ENCODE assay signal across 10 cellular contexts in the genomic region with DNA sequence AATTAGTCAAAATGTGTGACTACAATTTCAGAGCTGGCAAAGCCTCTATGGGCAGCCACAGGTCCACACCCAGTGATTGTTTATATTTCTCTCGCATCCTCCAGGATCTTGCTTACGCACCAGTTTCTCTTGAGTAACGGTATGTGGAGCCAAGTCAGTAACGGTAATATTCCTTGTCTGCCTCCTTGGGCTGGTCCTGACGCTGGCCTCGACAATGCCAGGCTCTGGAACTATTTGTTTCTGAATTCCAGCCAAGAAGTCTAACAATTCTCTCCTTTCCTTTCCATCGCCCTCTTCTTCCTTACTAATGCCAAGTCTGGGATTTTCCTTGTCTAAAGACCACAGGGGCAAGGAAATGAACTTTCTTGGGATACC. TPM values are rescaled to one million over a fixed set of nuclear protein-coding genes. Genes with fewer than 3 reads are reported as not detected.
A peak's percentile ranks its signal among the peaks of the same experiment; 100 is the strongest.
DNase-seq lines count a peak whose midpoint lies in the region; ATAC-seq, FAIRE-seq and TF ChIP-seq lines count a peak whose summit lies in the region.
"Had no signal": no experiment of that assay in that cellular context is flagged by ENCODE, and none has a peak within 500 bp of the region (broad histone marks: within the 10 kb centered on the region; RNA-seq: fewer than 3 reads in every experiment).

No MANE protein-coding gene starts in this region.

- H3K27ac ChIP-seq in A549 (peak overlapping the region; percentile 88 to 89), coronary artery (no peak overlapping the region)
- no peak overlapping the region for H3K27ac ChIP-seq in CD4-positive, alpha-beta T cell (ENCODE audit: low read depth, low read length)

- H3K27me3 ChIP-seq in CD4-positive, alpha-beta T cell (ENCODE audit: control insufficient read depth, insufficient read depth, low read length): no peaks in the 10 kb centered on the region

- peak; percentile 94 to 97 for ATAC-seq in A549
- ATAC-seq in CD4-positive, alpha-beta T cell (ENCODE audit: poor library complexity): no peak
- ATAC-seq: activated T-cell treated with anti-CD3 and anti-CD28 coated beads, Interleukin-2, amount 50 U/mL, for 4 hours had no signal

- WGBS in A549 (ENCODE audit: missing lambda C conversion rate): 2% methylated on average over 7 of the region's 7 CpGs

- POLR2A ChIA-PET in A549 (lab: Yijun Ruan, JAX): no interaction called here
- POLR2A ChIA-PET in CD4-positive, alpha-beta T cell (lab: Charles Lee): no interaction called here

- DNase-seq in A549 (ENCODE audit: low read depth in 1 of 2, low spot score in 1 of 2) (peak; percentile 72 to 97), GOT3 (lab: John Stamatoyannopoulos, UW) (peak; percentile 9), amniotic epithelial cell (ENCODE audit: low read depth) (peak; percentile 71), kidney glomerular epithelial cell (lab: John Stamatoyannopoulos, UW) (peak; percentile 76), activated T-cell treated with anti-CD3 and anti-CD28 coated beads for 4 hours (no peak), NCI-H2196 (lab: John Stamatoyannopoulos, UW; ENCODE audit: unreplicated experiment) (no peak), coronary artery (ENCODE audit: low spot score) (no peak)
- no peak for DNase-seq in CD4-positive, alpha-beta T cell
- DNase-seq: activated T-cell treated with anti-CD3 and anti-CD28 coated beads, Interleukin-2, amount 50 U/mL, for 4 hours; effector memory CD4-positive, alpha-beta T cell had no signal

- no peaks in the 10 kb centered on the region for H3K27me3 Mint-ChIP-seq in CD4-positive, alpha-beta T cell

- no peak overlapping the region for H3K4me3 ChIP-seq in A549
- H3K4me3 ChIP-seq in coronary artery: no peak overlapping the region

- H3K4me2 ChIP-seq in A549: peak overlapping the region; percentile 68

- TF ChIP-seq CTCF in A549 (IDR thresholded peaks at IDR 0.05) (no peak), coronary artery (IDR thresholded peaks at IDR 0.05) (no peak)
- TF ChIP-seq CTCF in CD4-positive, alpha-beta T cell (IDR thresholded peaks at IDR 0.05): no peak

- TF ChIP-seq POLR2A in A549 (IDR thresholded peaks at IDR 0.05; ENCODE audit: low read length): no peak

- H3K9me3 Mint-ChIP-seq in CD4-positive, alpha-beta T cell: no peaks in the 10 kb centered on the region
- H3K9me3 Mint-ChIP-seq: activated T-cell treated with anti-CD3 and anti-CD28 coated beads, Interleukin-2, amount 50 U/mL, for 4 hours had no signal

- FAIRE-seq in A549 (lab: Jason Lieb, UNC): peak; percentile 95

- H3K4me1 Mint-ChIP-seq in CD4-positive, alpha-beta T cell (ENCODE audit: low read depth): peaks cover 47% of the 10 kb centered on the region

- CTCF ChIA-PET in A549 (lab: Yijun Ruan, JAX): interaction anchor here (0.7 to 2.9 kb wide), 3 partner anchors 10 to 74 kb away, joined by 3 to 9 read pairs (median 4); no protein-coding TSS in a partner anchor
- CTCF ChIA-PET in CD4-positive, alpha-beta T cell (lab: Charles Lee): no interaction called here

- H3K4me1 ChIP-seq in A549: peaks cover 73% of the 10 kb centered on the region

- no peak overlapping the region for H3K27ac Mint-ChIP-seq in CD4-positive, alpha-beta T cell

- intact Hi-C loops in CD4-positive, alpha-beta T cell (cut with DNase I, micrococcal nuclease): loop anchor here in 1 of 2 experiments (5.0 kb wide), 1 partner anchor 249 kb away; no protein-coding TSS in a partner anchor

- no peaks in the 10 kb centered on the region for H3K36me3 Mint-ChIP-seq in CD4-positive, alpha-beta T cell (ENCODE audit: low read depth)

- H3K9me3 ChIP-seq in A549: no peaks in the 10 kb centered on the region
- H3K9me3 ChIP-seq in CD4-positive, alpha-beta T cell (ENCODE audit: control insufficient read depth, low read length): no peaks in the 10 kb centered on the region

- peak; percentile 35 to 38; a peak in 3 of 5 replicates for TF ChIP-seq RAD21 in A549 (conservative IDR thresholded peaks at IDR 0.05 in 1 of 2, IDR thresholded peaks at IDR 0.05 in 1 of 2)

- H3K4me3 Mint-ChIP-seq in CD4-positive, alpha-beta T cell: no peak overlapping the region
- H3K4me3 Mint-ChIP-seq: activated T-cell treated with anti-CD3 and anti-CD28 coated beads, Interleukin-2, amount 50 U/mL, for 4 hours had no signal

- peak; percentile 71 to 94; a peak in 4 of 5 replicates for TF ChIP-seq EP300 in A549 (IDR thresholded peaks at IDR 0.05)

TF ChIP-seq in A549, 52 proteins besides CTCF, POLR2A, EP300 and RAD21:
- TF ChIP-seq, protein P1, sequence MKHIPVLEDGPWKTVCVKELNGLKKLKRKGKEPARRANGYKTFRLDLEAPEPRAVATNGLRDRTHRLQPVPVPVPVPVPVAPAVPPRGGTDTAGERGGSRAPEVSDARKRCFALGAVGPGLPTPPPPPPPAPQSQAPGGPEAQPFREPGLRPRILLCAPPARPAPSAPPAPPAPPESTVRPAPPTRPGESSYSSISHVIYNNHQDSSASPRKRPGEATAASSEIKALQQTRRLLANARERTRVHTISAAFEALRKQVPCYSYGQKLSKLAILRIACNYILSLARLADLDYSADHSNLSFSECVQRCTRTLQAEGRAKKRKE (CRISPR knock-in tag; IDR thresholded peaks at IDR 0.05; ENCODE audit: low read depth): no peak
- TF ChIP-seq, protein P2, sequence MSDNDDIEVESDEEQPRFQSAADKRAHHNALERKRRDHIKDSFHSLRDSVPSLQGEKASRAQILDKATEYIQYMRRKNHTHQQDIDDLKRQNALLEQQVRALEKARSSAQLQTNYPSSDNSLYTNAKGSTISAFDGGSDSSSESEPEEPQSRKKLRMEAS (IDR thresholded peaks at IDR 0.05): peak; percentile 75
- TF ChIP-seq NPAS2 (CRISPR knock-in tag; IDR thresholded peaks at IDR 0.05; ENCODE audit: borderline replicate concordance) (no peak), JUNB (IDR thresholded peaks at IDR 0.05) (peak; percentile 31; the same call in 1 of the 2 replicates), CEBPB (IDR thresholded peaks at IDR 0.05) (peak in 1 of 2 experiments; percentile 89; a peak in 2 of 4 replicates), ZSCAN20 (CRISPR knock-in tag; IDR thresholded peaks at IDR 0.05) (no peak), NR3C1 (IDR thresholded peaks at IDR 0.05) (no peak), CHD2 (IDR thresholded peaks at IDR 0.05; ENCODE audit: low read length, partially characterized antibody) (no peak), HOXB13 (CRISPR knock-in tag; IDR thresholded peaks at IDR 0.05; ENCODE audit: low read depth) (peak; percentile 18; the same call in 1 of the 2 replicates), HDAC2 (IDR thresholded peaks at IDR 0.05) (no peak), HEYL (CRISPR knock-in tag; IDR thresholded peaks at IDR 0.05) (no peak), MYC (IDR thresholded peaks at IDR 0.05; ENCODE audit: borderline replicate concordance, low read length) (no peak), CBX2 (IDR thresholded peaks at IDR 0.05; ENCODE audit: borderline replicate concordance, low read depth) (no peak), SMC3 (IDR thresholded peaks at IDR 0.05) (peak; percentile 12; the same call in 1 of the 3 replicates), GATA3 (IDR thresholded peaks at IDR 0.05; ENCODE audit: borderline replicate concordance) (peak; percentile 93; the same call in 1 of the 2 replicates), MAFK (IDR thresholded peaks at IDR 0.05; ENCODE audit: partially characterized antibody) (peak; percentile 91), JUN (IDR thresholded peaks at IDR 0.05) (peak; percentile 43 to 78; a peak in 3 of 5 replicates), PHF8 (IDR thresholded peaks at IDR 0.05; ENCODE audit: borderline replicate concordance, low read depth) (no peak), CBX8 (IDR thresholded peaks at IDR 0.05) (no peak), FOXS1 (CRISPR knock-in tag; IDR thresholded peaks at IDR 0.05) (no peak), EHF (CRISPR knock-in tag; IDR thresholded peaks at IDR 0.05) (no peak), FOSL2 (IDR thresholded peaks at IDR 0.05) (no peak), FOSL2 (CRISPR knock-in tag; IDR thresholded peaks at IDR 0.05) (peak; percentile 75)
- TF ChIP-seq, protein P3, sequence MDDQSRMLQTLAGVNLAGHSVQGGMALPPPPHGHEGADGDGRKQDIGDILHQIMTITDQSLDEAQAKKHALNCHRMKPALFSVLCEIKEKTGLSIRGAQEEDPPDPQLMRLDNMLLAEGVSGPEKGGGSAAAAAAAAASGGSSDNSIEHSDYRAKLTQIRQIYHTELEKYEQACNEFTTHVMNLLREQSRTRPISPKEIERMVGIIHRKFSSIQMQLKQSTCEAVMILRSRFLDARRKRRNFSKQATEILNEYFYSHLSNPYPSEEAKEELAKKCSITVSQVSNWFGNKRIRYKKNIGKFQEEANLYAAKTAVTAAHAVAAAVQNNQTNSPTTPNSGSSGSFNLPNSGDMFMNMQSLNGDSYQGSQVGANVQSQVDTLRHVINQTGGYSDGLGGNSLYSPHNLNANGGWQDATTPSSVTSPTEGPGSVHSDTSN (IDR thresholded peaks at IDR 0.05): peak; percentile 77; the same call in 1 of the 2 replicates
- TF ChIP-seq, protein P4, sequence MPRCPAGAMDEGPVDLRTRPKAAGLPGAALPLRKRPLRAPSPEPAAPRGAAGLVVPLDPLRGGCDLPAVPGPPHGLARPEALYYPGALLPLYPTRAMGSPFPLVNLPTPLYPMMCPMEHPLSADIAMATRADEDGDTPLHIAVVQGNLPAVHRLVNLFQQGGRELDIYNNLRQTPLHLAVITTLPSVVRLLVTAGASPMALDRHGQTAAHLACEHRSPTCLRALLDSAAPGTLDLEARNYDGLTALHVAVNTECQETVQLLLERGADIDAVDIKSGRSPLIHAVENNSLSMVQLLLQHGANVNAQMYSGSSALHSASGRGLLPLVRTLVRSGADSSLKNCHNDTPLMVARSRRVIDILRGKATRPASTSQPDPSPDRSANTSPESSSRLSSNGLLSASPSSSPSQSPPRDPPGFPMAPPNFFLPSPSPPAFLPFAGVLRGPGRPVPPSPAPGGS (IDR thresholded peaks at IDR 0.05): no peak
- TF ChIP-seq, protein P5, sequence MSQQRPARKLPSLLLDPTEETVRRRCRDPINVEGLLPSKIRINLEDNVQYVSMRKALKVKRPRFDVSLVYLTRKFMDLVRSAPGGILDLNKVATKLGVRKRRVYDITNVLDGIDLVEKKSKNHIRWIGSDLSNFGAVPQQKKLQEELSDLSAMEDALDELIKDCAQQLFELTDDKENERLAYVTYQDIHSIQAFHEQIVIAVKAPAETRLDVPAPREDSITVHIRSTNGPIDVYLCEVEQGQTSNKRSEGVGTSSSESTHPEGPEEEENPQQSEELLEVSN (IDR thresholded peaks at IDR 0.05; ENCODE audit: borderline replicate concordance, low read depth): no peak

RNA-seq across cellular contexts. Expression of a gene that starts 10.0 kb away (rescaled TPM):
- polyA plus RNA-seq in A549 (2011; rRNA removed) (70.4 and 77.2 TPM in 2 replicates), A549 (2017; fragmentation: RNase III; extraction: RNeasy Plus Mini Kit Qiagen cat#74134 plus additional on column Dnase treatment) (34.9 to 39.3 TPM (median 36.2 TPM) in 3 replicates)
- polyA plus RNA-seq in A549 (2012; cell fraction: cytosol; rRNA removed): 18.4 and 21.3 TPM in 2 replicates
- 20.4 and 30.6 TPM in 2 replicates for polyA plus RNA-seq in A549 (2012; cell fraction: nucleus; rRNA removed)
- 75.4 and 78.0 TPM in 2 replicates for polyA minus RNA-seq in A549 (2011; rRNA and poly(A)+ RNA removed)
- 10 to 100 TPM; 41.9 to 47.9 TPM for total RNA-seq in CD4-positive, alpha-beta T cell

Comparison
In these comparisons a context has a peak if more than half of its experiments do, and no peak if none do; other contexts are left out.
1. DNase-seq: peak in A549 (2 of 2), GOT3 (single experiment), amniotic epithelial cell (single experiment) and kidney glomerular epithelial cell (single experiment); none in activated T-cell treated with anti-CD3 and anti-CD28 coated beads for 4 hours (single experiment), NCI-H2196 (single experiment), coronary artery (single experiment) and CD4-positive, alpha-beta T cell (0 of 10).
2. H3K27ac ChIP-seq: peak in A549 (2 of 2); none in coronary artery (0 of 2) and CD4-positive, alpha-beta T cell (single experiment).